21 cellular contexts compared by ENCODE assay signal in genomic region chr11:65767406-65767805, GRCh38. TPM values are rescaled to one million over a fixed set of nuclear protein-coding genes. Genes with fewer than 3 reads are reported as not detected.
DNase-seq lines count a peak whose midpoint lies in the region; TF ChIP-seq lines count a peak whose summit lies in the region.
"Had no signal": no experiment of that assay in that cellular context is flagged by ENCODE, and none has a peak within 500 bp of the region (broad histone marks: within the 10 kb centered on the region; RNA-seq: fewer than 3 reads in every experiment).

No MANE protein-coding gene starts in this region.

- TF ChIP-seq CTCF in AG09319 (IDR thresholded peaks at IDR 0.05; ENCODE audit: low read depth, low read length) (no peak), fibroblast of mammary gland (conservative IDR thresholded peaks at IDR 0.05; ENCODE audit: control insufficient read depth, insufficient read depth, low read depth, low read length) (no peak)

- DNase-seq in AG09319 (ENCODE audit: extremely low read depth, low read depth) (peak; percentile 42), M059J (ENCODE audit: low read depth) (peak; percentile 92), amniotic epithelial cell (ENCODE audit: low read depth) (peak; percentile 63), fibroblast of mammary gland (ENCODE audit: low read depth) (peak; percentile 37), NOMO-1 treated with DMSO at 0.1 percent for 48 hours (lab: John Stamatoyannopoulos, UW; ENCODE audit: unreplicated experiment) (no peak), mesenteric fat pad (ENCODE audit: low spot score) (no peak), nucleus accumbens (lab: John Stamatoyannopoulos, UW) (no peak), NCI-H748 (lab: John Stamatoyannopoulos, UW; ENCODE audit: unreplicated experiment) (no peak)
- DNase-seq: CD4-positive, alpha-beta T cell; IMR-90; NCI-H1105 treated with DMSO at 0.1 percent for 48 hours; NCI-H146; NCI-H1930; NCI-H2107; NCI-H446; NCI-H524 treated with DMSO at 0.1 percent for 48 hours; NCI-H82; NK-92 treated with Interleukin-12 subunit alpha and Interleukin-12 subunit beta, amount 100 ng/mL, for 24 hours had no signal

- no peak overlapping the region for H3K4me3 ChIP-seq in fibroblast of mammary gland (ENCODE audit: control insufficient read depth, low read depth, low read length)
- H3K4me3 ChIP-seq: BLaER1 treated with 17β-estradiol and CSF1 and Interleukin-3, amounts not matched to agents 10 nM and 100 nM; SK-N-MC had no signal

RNA-seq across cellular contexts. Expression of gene AP5B1, which starts 13.4 kb away (rescaled TPM):
- 5.9 and 13.0 TPM in 2 replicates for total RNA-seq in M059J (2014; rRNA removed; shearing (Covaris generic))
- total RNA-seq in mesenteric fat pad, result 51.8 TPM

RNA-seq across cellular contexts. Expression of gene OVOL1, which starts 19.5 kb away (rescaled TPM):
- total RNA-seq in M059J (2014; rRNA removed; shearing (Covaris generic)), result not detected in 2 replicates
- not detected for total RNA-seq in mesenteric fat pad
- total RNA-seq: A172, IMR-90 had no signal

RNA-seq across cellular contexts. Expression of gene RNASEH2C, which starts 46.8 kb away (rescaled TPM):
- 45.0 and 48.2 TPM in 2 replicates for total RNA-seq in M059J (2014; rRNA removed; shearing (Covaris generic))
- 71.8 TPM for total RNA-seq in mesenteric fat pad

RNA-seq across cellular contexts. Expression of gene KAT5, which starts 55.4 kb away (rescaled TPM):
- 21.6 and 37.8 TPM in 2 replicates for total RNA-seq in M059J (2014; rRNA removed; shearing (Covaris generic))
- total RNA-seq in mesenteric fat pad, result 49.9 TPM

Comparison
In these comparisons a context has a peak if more than half of its experiments do, and no peak if none do; other contexts are left out.
1. DNase-seq: peak in AG09319 (single experiment), M059J (single experiment), amniotic epithelial cell (single experiment) and fibroblast of mammary gland (single experiment); none in NOMO-1 treated with DMSO at 0.1 percent for 48 hours (single experiment), mesenteric fat pad (single experiment), nucleus accumbens (0 of 56) and NCI-H748 (single experiment).